ENCODE assay signal across 23 cellular contexts in the genomic region with DNA sequence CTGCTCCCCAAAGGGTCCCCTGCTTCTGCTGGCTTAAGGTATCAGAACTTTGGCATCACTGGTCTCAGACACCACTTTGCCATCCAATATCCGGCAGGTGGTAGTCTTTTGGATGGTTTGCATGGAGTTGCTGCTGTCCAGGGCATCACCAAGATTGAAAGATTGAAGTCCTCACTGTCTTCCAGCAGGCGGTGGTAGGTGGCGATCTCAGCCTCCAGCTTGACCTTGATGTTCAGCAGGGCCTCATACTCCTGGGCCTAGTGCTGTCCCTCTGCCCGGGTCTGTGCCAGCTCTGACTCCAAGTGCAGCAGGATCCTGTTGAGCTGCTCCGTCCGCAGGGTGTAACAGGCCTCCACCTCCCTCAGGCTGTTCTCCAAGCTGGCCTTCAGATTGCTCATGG.
"Had no signal": no experiment of that assay in that cellular context is flagged by ENCODE, and none has a peak within 500 bp of the region (broad histone marks: within the 10 kb centered on the region; RNA-seq: fewer than 3 reads in every experiment).

No MANE protein-coding gene starts in this region.

- ATAC-seq: natural killer cell; sciatic nerve; stimulated activated naive B cell treated with anti-CD40 and anti-IgM and Interleukin-4, amounts not matched to agents 10 μg/mL and 1 μg/mL and 100 μg/mL, for 72 hours; stimulated activated naive CD8-positive, alpha-beta T cell treated with anti-CD3 and anti-CD28 coated beads, Interleukin-15, Interleukin-2, amounts not matched to agents 100 U/mL and 50 U/mL, for 24 hours had no signal

- H3K4me3 Mint-ChIP-seq: mesothelial cell of epicardium; natural killer cell; nephron progenitor cell; stimulated activated naive B cell treated with anti-CD40 and anti-IgM and Interleukin-4, amounts not matched to agents 10 μg/mL and 1 μg/mL and 100 μg/mL, for 72 hours had no signal

- DNase-seq: hippocampal formation; left ventricle myocardium inferior; mesendoderm; naive B cell; natural killer cell; nephron progenitor cell; ovary; stimulated activated CD4-positive, alpha-beta T cell treated with anti-CD3 and anti-CD28 coated beads, Interleukin-12 subunit alpha, Interleukin-12 subunit beta, amount 100 ng/mL, for 4 hours; stimulated activated CD4-positive, alpha-beta T cell treated with anti-CD3 and anti-CD28 coated beads, Interleukin-15, amount 100 ng/mL, for 24 hours; stimulated activated CD4-positive, alpha-beta T cell treated with anti-CD3 and anti-CD28 coated beads, Interleukin-2, amount 100 ng/mL, for 24 hours; stimulated activated CD4-positive, alpha-beta T cell treated with anti-CD3 and anti-CD28 coated beads, Interleukin-4, amount 100 ng/mL, for 1 hour; stimulated activated naive B cell treated with anti-CD40 and anti-IgM and Interleukin-4, amounts not matched to agents 10 μg/mL and 1 μg/mL and 100 μg/mL, for 72 hours; stimulated activated naive CD8-positive, alpha-beta T cell treated with anti-CD3 and anti-CD28 coated beads, Interleukin-15, Interleukin-2, amounts not matched to agents 100 U/mL and 50 U/mL, for 24 hours; stomach; upper lobe of left lung had no signal

- H3K27ac ChIP-seq: left ventricle myocardium inferior, ovary, right atrium auricular region, skin epidermis, stomach, suprapubic skin, tibial nerve, upper lobe of left lung had no signal

- H3K27me3 ChIP-seq: ovary, right atrium auricular region, tibial nerve, upper lobe of left lung had no signal

- H3K9me3 ChIP-seq: left ventricle myocardium inferior, ovary, right atrium auricular region, stomach, suprapubic skin, tibial nerve, upper lobe of left lung had no signal

- H3K4me3 ChIP-seq: left ventricle myocardium inferior, lung, ovary, right atrium auricular region, skin epidermis, stomach, suprapubic skin, tibial nerve, upper lobe of left lung had no signal

- H3K36me3 Mint-ChIP-seq: mesothelial cell of epicardium; naive B cell; natural killer cell; stimulated activated naive B cell treated with anti-CD40 and anti-IgM and Interleukin-4, amounts not matched to agents 10 μg/mL and 1 μg/mL and 100 μg/mL, for 72 hours had no signal

- H3K27ac Mint-ChIP-seq: mesothelial cell of epicardium, naive B cell, natural killer cell, nephron progenitor cell, progenitor cell of endocrine pancreas had no signal

- H3K4me1 ChIP-seq: left ventricle myocardium inferior, right atrium auricular region, stomach, upper lobe of left lung had no signal

- H3K36me3 ChIP-seq: left ventricle myocardium inferior, ovary, right atrium auricular region, stomach, suprapubic skin, tibial nerve, upper lobe of left lung had no signal

- H3K9me3 Mint-ChIP-seq: mesothelial cell of epicardium; natural killer cell; nephron progenitor cell; stimulated activated naive B cell treated with anti-CD40 and anti-IgM and Interleukin-4, amounts not matched to agents 10 μg/mL and 1 μg/mL and 100 μg/mL, for 72 hours had no signal
